1 cellular context compared by ENCODE assay signal in the genomic region with DNA sequence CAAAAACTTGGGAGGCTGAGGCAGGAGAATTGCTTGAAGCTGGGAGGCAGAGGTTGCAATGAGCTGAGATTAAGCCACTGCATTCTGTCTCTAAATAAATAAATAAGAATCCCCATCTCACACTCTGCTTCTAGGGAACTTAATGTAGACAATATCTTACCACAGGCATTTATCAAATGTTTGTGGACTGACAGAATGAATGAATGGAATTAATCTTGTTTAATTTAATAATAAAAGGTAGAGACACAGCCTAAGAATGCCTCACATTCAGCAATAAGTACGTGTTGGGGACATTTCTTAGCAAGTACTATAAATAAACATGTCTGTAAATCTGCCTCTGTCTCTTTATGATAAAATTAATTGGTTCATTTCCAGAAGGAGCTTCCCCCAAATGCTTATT.
TF ChIP-seq lines count a peak whose summit lies in the region.

No MANE protein-coding gene starts in this region.

TF ChIP-seq in GM23338, 12 proteins besides CTCF, POLR2A, EP300 and RAD21 (continued from another document):
- TF ChIP-seq ZNF462 (CRISPR knock-in tag; IDR thresholded peaks at IDR 0.05) (no peak), EZH2 (IDR thresholded peaks at IDR 0.05; ENCODE audit: low read depth, unreplicated experiment) (no peak), STAT1 (IDR thresholded peaks at IDR 0.05; ENCODE audit: unreplicated experiment) (no peak), EZH2phosphoT487 (IDR thresholded peaks at IDR 0.05; ENCODE audit: unreplicated experiment) (no peak), ZNF331 (CRISPR knock-in tag; IDR thresholded peaks at IDR 0.05; ENCODE audit: low read depth) (no peak), CREB1 (CRISPR knock-in tag; IDR thresholded peaks at IDR 0.05; ENCODE audit: low read depth) (no peak), POLR2AphosphoS5 (IDR thresholded peaks at IDR 0.05; ENCODE audit: low read depth) (no peak)
